12 cellular contexts compared by ENCODE assay signal in the genomic region with DNA sequence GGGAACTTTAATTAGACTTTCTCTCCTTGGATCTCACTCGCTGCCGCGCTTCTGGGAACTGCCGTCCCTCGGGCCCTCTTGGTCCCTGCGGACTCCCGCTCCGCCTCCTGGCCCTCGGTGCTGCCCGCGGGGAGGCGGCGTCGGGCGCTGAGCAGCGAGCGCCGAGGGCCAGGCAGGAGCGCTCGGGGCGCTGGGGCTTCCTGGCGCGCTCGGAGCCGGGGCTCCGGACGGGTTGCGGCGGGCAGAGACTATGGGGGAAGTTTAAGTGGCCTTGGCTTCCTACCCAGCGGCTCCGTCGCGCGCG. TPM values are rescaled to one million over a fixed set of nuclear protein-coding genes. Genes with fewer than 3 reads are reported as not detected.
DNase-seq lines count a peak whose midpoint lies in the region; ATAC-seq, FAIRE-seq and TF ChIP-seq lines count a peak whose summit lies in the region.
"Had no signal": no experiment of that assay in that cellular context is flagged by ENCODE, and none has a peak within 500 bp of the region (broad histone marks: within the 10 kb centered on the region; RNA-seq: fewer than 3 reads in every experiment).

No MANE protein-coding gene starts in this region.

- no peak for FAIRE-seq in HepG2 (lab: Jason Lieb, UNC)

- TF ChIP-seq CTCF in mammary epithelial cell (conservative IDR thresholded peaks at IDR 0.05 in 1 of 2, IDR thresholded peaks at IDR 0.05 in 1 of 2; ENCODE audit: extremely low read depth in 1 of 2, insufficient read depth in 1 of 2, low read depth in 1 of 2, low read length in 2 of 2) (no peak), HepG2 (CRISPR knock-in tag; IDR thresholded peaks at IDR 0.05) (no peak), tibial artery (IDR thresholded peaks at IDR 0.05) (no peak)

- H3K4me3 ChIP-seq in mammary epithelial cell (replicated peaks in 1 of 3; ENCODE audit: insufficient read depth in 1 of 3, low read depth in 2 of 3, low read length in 3 of 3) (peak overlapping the region; percentile 27 to 46 (median 44)), HepG2 (replicated peaks in 1 of 3; ENCODE audit: insufficient read depth in 1 of 3, low read depth in 2 of 3, low read length in 3 of 3) (peak overlapping the region in 1 of 3 experiments; percentile 23; a peak in 1 of 6 replicates), tibial artery (peak overlapping the region; percentile 52 to 53)
- H3K4me3 ChIP-seq: PC-9 had no signal

- TF ChIP-seq EP300 in HepG2 (IDR thresholded peaks at IDR 0.05; ENCODE audit: low read depth in 2 of 2, low read length in 2 of 2): no peak
- TF ChIP-seq EP300 in HepG2 (CRISPR knock-in tag; IDR thresholded peaks at IDR 0.05; ENCODE audit: borderline replicate concordance): no peak

- no TSS peak for BruUV-seq in mammary epithelial cell (replicated peaks; lab: Mats Ljungman, UMichigan)
- no TSS peak for BruUV-seq in HepG2 (replicated peaks; lab: Mats Ljungman, UMichigan)

- CTCF ChIA-PET in mammary epithelial cell (lab: Charles Lee; ENCODE audit: low non-redundant PET) (no interaction called here), HepG2 (lab: Yijun Ruan, JAX; ENCODE audit: low intra/inter-chr PET ratio, low total read pairs) (no interaction called here)

- H2AFZ ChIP-seq in mammary epithelial cell (ENCODE audit: low read depth, low read length) (peak overlapping the region; percentile 33), HepG2 (ENCODE audit: low read length) (no peak overlapping the region)
- H2AFZ ChIP-seq: PC-9 had no signal

- H3K79me2 ChIP-seq in mammary epithelial cell (ENCODE audit: insufficient read depth, low read length) (no peaks in the 10 kb centered on the region), HepG2 (ENCODE audit: insufficient read depth, low read length) (no peaks in the 10 kb centered on the region)

- peak; percentile 51 for ATAC-seq in HepG2

- dilution Hi-C loops in mammary epithelial cell (cut with HindIII; ENCODE audit: low sequenced_read_pairs): no loop called here

- no peaks in the 10 kb centered on the region for H3K9me3 ChIP-seq in mammary epithelial cell (replicated peaks; ENCODE audit: insufficient read depth, low read length)
- no peaks in the 10 kb centered on the region for H3K9me3 ChIP-seq in HepG2 (ENCODE audit: low read length)
- no peaks in the 10 kb centered on the region for H3K9me3 ChIP-seq in tibial artery

- H3K9ac ChIP-seq in mammary epithelial cell (ENCODE audit: insufficient read depth, low read length): no peak overlapping the region
- H3K9ac ChIP-seq in HepG2 (ENCODE audit: insufficient read depth, low read depth, low read length): no peak overlapping the region

- DNase-seq in NCI-H2171 treated with DMSO at 0.1 percent for 48 hours (lab: John Stamatoyannopoulos, UW): peak; percentile 14
- no peak for DNase-seq in NCI-H2171 (lab: John Stamatoyannopoulos, UW)
- peak; percentile 25 for DNase-seq in mammary epithelial cell
- DNase-seq in HepG2 (ENCODE audit: low spot score): no peak
- DNase-seq in tibial artery: no peak
- no peak for DNase-seq in OCI-M2 (lab: John Stamatoyannopoulos, UW; ENCODE audit: unreplicated experiment)
- no peak for DNase-seq in HUDEP-2 (lab: John Stamatoyannopoulos, UW; ENCODE audit: unreplicated experiment in 76 of 76)
- DNase-seq in CD1c-positive myeloid dendritic cell (ENCODE audit: extremely low spot score): no peak
- DNase-seq: activated CD8-positive, alpha-beta memory T cell treated with anti-CD3 and anti-CD28 coated beads for 24 hours; PC-9 had no signal

- POLR2A ChIA-PET in HepG2 (lab: Yijun Ruan, JAX): no interaction called here

- in situ Hi-C loops in mammary epithelial cell (cut with MboI; ENCODE audit: low sequenced_read_pairs in 2 of 2): no loop called here
- in situ Hi-C loops in HepG2 (cut with HindIII; ENCODE audit: extremely low pct_ligation_motif_present, low pct_unique_long_range_greater_than_20kb): no loop called here

- no peaks in the 10 kb centered on the region for H4K20me1 ChIP-seq in mammary epithelial cell (ENCODE audit: insufficient read depth, low read length)
- no peaks in the 10 kb centered on the region for H4K20me1 ChIP-seq in HepG2 (ENCODE audit: insufficient read depth, low read length)

- 0% methylated on average over 18 of the region's 35 CpGs for WGBS in mammary epithelial cell (ENCODE audit: low coverage, missing lambda C conversion rate)
- 53% methylated on average over 15 of the region's 35 CpGs for WGBS in HepG2 (ENCODE audit: low lambda C conversion rate)

- no peak for TF ChIP-seq RAD21 in HepG2 (CRISPR knock-in tag; IDR thresholded peaks at IDR 0.05)

- TF ChIP-seq POLR2A in HepG2 (IDR thresholded peaks at IDR 0.05; ENCODE audit: insufficient read depth in 1 of 2, low read depth in 2 of 2, low read length in 2 of 2): no peak

- H3K4me2 ChIP-seq in mammary epithelial cell (ENCODE audit: insufficient read depth, low read depth, low read length): peak overlapping the region; percentile 88
- no peak overlapping the region; the same call in 1 of the 2 replicates for H3K4me2 ChIP-seq in HepG2 (ENCODE audit: low read depth, low read length)
- H3K4me2 ChIP-seq: PC-9 had no signal

- H3K36me3 ChIP-seq in mammary epithelial cell (ENCODE audit: insufficient read depth, low read length): no peaks in the 10 kb centered on the region
- H3K36me3 ChIP-seq in HepG2 (replicated peaks in 1 of 2; ENCODE audit: control insufficient read depth in 1 of 2, insufficient read depth in 2 of 2, low read length in 2 of 2): no peaks in the 10 kb centered on the region
- no peaks in the 10 kb centered on the region for H3K36me3 ChIP-seq in tibial artery

- intact Hi-C loops in mammary epithelial cell (cut with micrococcal nuclease): no loop called here
- intact Hi-C loops in HepG2 (cut with micrococcal nuclease; ENCODE audit: unreplicated experiment): no loop called here
- intact Hi-C loops in tibial artery (cut with DNase I; ENCODE audit: low total_unique reads): no loop called here

- H3K4me1 ChIP-seq in mammary epithelial cell (ENCODE audit: insufficient read depth, low read length): peaks cover 10% of the 10 kb centered on the region
- no peaks in the 10 kb centered on the region for H3K4me1 ChIP-seq in HepG2 (ENCODE audit: insufficient read depth, low read length)
- H3K4me1 ChIP-seq in tibial artery: peaks cover 0 to 30% (median 21%) of the 10 kb centered on the region in 4 donors

- no peak overlapping the region for H3K27ac ChIP-seq in mammary epithelial cell (ENCODE audit: insufficient read depth, low read depth, low read length)
- H3K27ac ChIP-seq in HepG2 (ENCODE audit: extremely low read length, insufficient read depth, low read length): no peak overlapping the region
- H3K27ac ChIP-seq in tibial artery: peak overlapping the region in 1 of 2 donors; percentile 56
- H3K27ac ChIP-seq: PC-9 had no signal

- H3K27me3 ChIP-seq in mammary epithelial cell (ENCODE audit: insufficient read depth, low read length): peaks cover 18% of the 10 kb centered on the region
- H3K27me3 ChIP-seq in HepG2 (ENCODE audit: control insufficient read depth in 1 of 2, insufficient read depth in 2 of 2, low read length in 2 of 2): peaks cover 9 to 59% of the 10 kb centered on the region in 2 experiments
- peaks cover 0 to 80% of the 10 kb centered on the region in 2 donors for H3K27me3 ChIP-seq in tibial artery

TF ChIP-seq in HepG2, 621 proteins besides CTCF, POLR2A, EP300 and RAD21 (continues in another document):
- TF ChIP-seq ISX (CRISPR knock-in tag; conservative IDR thresholded peaks at IDR 0.05) (no peak), ZKSCAN5 (CRISPR knock-in tag; IDR thresholded peaks at IDR 0.05) (no peak), ZNF256 (CRISPR knock-in tag; conservative IDR thresholded peaks at IDR 0.05) (no peak), THYN1 (CRISPR knock-in tag; IDR thresholded peaks at IDR 0.05; ENCODE audit: borderline replicate concordance, low read depth) (no peak), EEA1 (CRISPR knock-in tag; IDR thresholded peaks at IDR 0.05; ENCODE audit: borderline replicate concordance) (no peak)

RNA-seq across cellular contexts. Expression of a gene that starts 0.7 kb away (rescaled TPM):
- total RNA-seq in mammary epithelial cell: under 1 TPM in 1 of 2 donors, not detected in 1; 0.49 TPM
- polyA plus RNA-seq in mammary epithelial cell: 0.10 TPM
- not detected for polyA minus RNA-seq in mammary epithelial cell
- total RNA-seq in HepG2 (2016; rRNA removed; fragmentation: Illumina TruSeq; extraction: Trizol): not detected in 2 replicates
- total RNA-seq in HepG2 (2016; cell fraction: cytosol; rRNA removed; fragmentation: Illumina TruSeq; extraction: Trizol; ENCODE audit: low read depth): not detected in 2 replicates
- total RNA-seq in HepG2 (2016; cell fraction: insoluble cytoplasmic fraction; rRNA removed; fragmentation: Illumina TruSeq; extraction: Trizol): not detected in 2 replicates
- not detected in 2 replicates for total RNA-seq in HepG2 (2016; cell fraction: membrane; rRNA removed; fragmentation: Illumina TruSeq; extraction: Trizol)
- not detected in 2 replicates for total RNA-seq in HepG2 (2016; cell fraction: nucleus; rRNA removed; fragmentation: Illumina TruSeq; extraction: Trizol)
- polyA plus RNA-seq in HepG2 (2011; rRNA removed): not detected in 2 replicates
- polyA plus RNA-seq in HepG2 (2011; cell fraction: cytosol; rRNA removed): 0.05 TPM in 1 of 2 replicates, not detected in the other
- polyA plus RNA-seq in HepG2 (2011; cell fraction: nucleus; rRNA removed): 0.14 TPM in 1 of 2 replicates, not detected in the other
- polyA plus RNA-seq in HepG2 (2012): not detected in 2 replicates
- polyA plus RNA-seq in HepG2 (2016; cell fraction: cytosol; fragmentation: Illumina TruSeq; extraction: Trizol; ENCODE audit: low read depth): not detected in 2 replicates
- polyA plus RNA-seq in HepG2 (2016; cell fraction: insoluble cytoplasmic fraction; fragmentation: Illumina TruSeq; extraction: Trizol; ENCODE audit: low read depth): not detected in 2 replicates
- not detected in 2 replicates for polyA plus RNA-seq in HepG2 (2016; cell fraction: membrane; fragmentation: Illumina TruSeq; extraction: Trizol; ENCODE audit: low read depth)
- not detected in 2 replicates for polyA plus RNA-seq in HepG2 (2016; cell fraction: nucleus; fragmentation: Illumina TruSeq; extraction: Trizol; ENCODE audit: insufficient read depth, low read depth)
- polyA minus RNA-seq in HepG2 (2011; rRNA and poly(A)+ RNA removed; ENCODE audit: low replicate concordance): not detected in 2 replicates
- not detected in 2 replicates for polyA minus RNA-seq in HepG2 (2011; cell fraction: cytosol; rRNA and poly(A)+ RNA removed)
- not detected in 2 replicates for polyA minus RNA-seq in HepG2 (2011; cell fraction: nucleus; rRNA and poly(A)+ RNA removed)
- total RNA-seq: left colon, PC-9 had no signal
- polyA plus RNA-seq: IgD-negative memory B cell had no signal

Comparison
In these comparisons a context has a peak if more than half of its experiments do, and no peak if none do; other contexts are left out.
1. DNase-seq: peak in NCI-H2171 treated with DMSO at 0.1 percent for 48 hours (single experiment) and mammary epithelial cell (single experiment); none in NCI-H2171 (single experiment), HepG2 (single experiment), tibial artery (0 of 2), OCI-M2 (single experiment), HUDEP-2 (0 of 76) and CD1c-positive myeloid dendritic cell (single experiment).